1 cellular context compared by ENCODE assay signal in genomic region chr2:120934221-120934639, GRCh38.
TF ChIP-seq lines count a peak whose summit lies in the region.

No MANE protein-coding gene starts in this region.

TF ChIP-seq in GM23338, 12 proteins besides CTCF, POLR2A, EP300 and RAD21 (continued from another document):
- no peak for TF ChIP-seq ZNF462 (CRISPR knock-in tag; IDR thresholded peaks at IDR 0.05)
- no peak for TF ChIP-seq POLR2AphosphoS5 (IDR thresholded peaks at IDR 0.05; ENCODE audit: low read depth)
- TF ChIP-seq JUNB (IDR thresholded peaks at IDR 0.05; ENCODE audit: unreplicated experiment): no peak
- TF ChIP-seq ZNF114 (CRISPR knock-in tag; IDR thresholded peaks at IDR 0.05): no peak
